In the genomic region with DNA sequence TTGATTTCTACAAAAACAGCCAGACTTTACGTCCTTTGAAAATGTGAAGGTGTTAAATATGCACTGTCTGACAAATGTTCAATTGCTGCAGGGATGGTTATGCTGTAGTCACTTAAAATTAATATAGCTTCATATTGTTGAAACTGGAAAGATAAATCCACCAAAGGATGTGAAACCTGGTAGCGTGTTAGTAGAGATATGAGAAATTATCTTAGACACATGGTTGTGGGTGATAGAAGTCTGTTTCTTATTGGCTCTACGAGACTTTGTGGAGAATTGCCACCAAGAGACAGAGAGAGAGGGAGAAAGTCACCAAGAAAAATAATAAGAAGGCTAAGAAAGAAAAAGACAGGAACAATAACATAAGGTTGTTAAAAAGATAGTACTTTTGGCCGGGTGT, we compare ENCODE assay signal across 18 cellular contexts.
"Had no signal": no experiment of that assay in that cellular context is flagged by ENCODE, and none has a peak within 500 bp of the region (broad histone marks: within the 10 kb centered on the region; RNA-seq: fewer than 3 reads in every experiment).

No MANE protein-coding gene starts in this region.

- H3K27ac ChIP-seq: prostate gland, right atrium auricular region, sigmoid colon, stomach, tibial artery had no signal

- H3K27me3 ChIP-seq: right atrium auricular region, sigmoid colon, stomach, tibial artery had no signal

- H3K27me3 Mint-ChIP-seq: effector memory CD8-positive, alpha-beta T cell had no signal

- H3K27ac Mint-ChIP-seq: memory B cell; nephron; stimulated activated effector memory CD8-positive, alpha-beta T cell treated with anti-CD3 and anti-CD28 coated beads, Interleukin-12 subunit alpha, Interleukin-12 subunit beta, amount 100 ng/mL, for 72 hours; type B pancreatic cell had no signal

- ATAC-seq: effector memory CD8-positive, alpha-beta T cell; left lobe of liver; stimulated activated effector memory CD8-positive, alpha-beta T cell treated with anti-CD3 and anti-CD28 coated beads, Interleukin-12 subunit alpha, Interleukin-12 subunit beta, amount 100 ng/mL, for 72 hours had no signal

- H3K9me3 Mint-ChIP-seq: effector memory CD8-positive, alpha-beta T cell; nephron; stimulated activated effector memory CD8-positive, alpha-beta T cell treated with anti-CD3 and anti-CD28 coated beads, Interleukin-12 subunit alpha, Interleukin-12 subunit beta, amount 100 ng/mL, for 72 hours; type B pancreatic cell had no signal

- H3K9me3 ChIP-seq: prostate gland, right atrium auricular region, sigmoid colon, stomach had no signal

- H3K36me3 ChIP-seq: prostate gland, right atrium auricular region, sigmoid colon, stomach, tibial artery had no signal

- H3K4me3 ChIP-seq: lung, prostate gland, right atrium auricular region, sigmoid colon, stomach, tibial artery had no signal

- H3K4me3 Mint-ChIP-seq: effector memory CD8-positive, alpha-beta T cell; memory B cell; stimulated activated effector memory CD8-positive, alpha-beta T cell treated with anti-CD3 and anti-CD28 coated beads, Interleukin-12 subunit alpha, Interleukin-12 subunit beta, amount 100 ng/mL, for 72 hours; type B pancreatic cell had no signal

- DNase-seq: cortex of kidney; effector memory CD8-positive, alpha-beta T cell; kidney; nucleus accumbens; sigmoid colon; stimulated activated CD4-positive, alpha-beta T cell treated with anti-CD3 and anti-CD28 coated beads, Interleukin-2, amount 100 ng/mL, for 24 hours; stimulated activated CD4-positive, alpha-beta T cell treated with anti-CD3 and anti-CD28 coated beads, Interleukin-4, amount 100 ng/mL, for 24 hours; stimulated activated naive CD4-positive, alpha-beta T cell treated with Interleukin-2 at 50 U/mL for 16 hours; stomach; tibial artery had no signal

- H3K36me3 Mint-ChIP-seq: memory B cell; stimulated activated effector memory CD8-positive, alpha-beta T cell treated with anti-CD3 and anti-CD28 coated beads, Interleukin-12 subunit alpha, Interleukin-12 subunit beta, amount 100 ng/mL, for 72 hours had no signal
